18 cellular contexts compared by ENCODE assay signal in genomic region chr12:70068743-70069142, GRCh38.
DNase-seq lines count a peak whose midpoint lies in the region; ATAC-seq and TF ChIP-seq lines count a peak whose summit lies in the region.
"Had no signal": no experiment of that assay in that cellular context is flagged by ENCODE, and none has a peak within 500 bp of the region (broad histone marks: within the 10 kb centered on the region; RNA-seq: fewer than 3 reads in every experiment).

No MANE protein-coding gene starts in this region.

- peak overlapping the region; percentile 40 for H3K4me2 ChIP-seq in Karpas-422 (ENCODE audit: low read depth, low read length, poor library complexity, severe bottlenecking)
- H3K4me2 ChIP-seq in OCI-LY1 (ENCODE audit: low read length) = peak overlapping the region; percentile 5; the same call in 1 of the 2 replicates
- no peak overlapping the region for H3K4me2 ChIP-seq in mesendoderm (ENCODE audit: low read length)
- H3K4me2 ChIP-seq: A549 had no signal

- H3K27me3 ChIP-seq in Karpas-422 (ENCODE audit: low read length) (no peaks in the 10 kb centered on the region), OCI-LY1 (ENCODE audit: insufficient read depth, low read length) (no peaks in the 10 kb centered on the region), mesendoderm (ENCODE audit: insufficient read depth, low read length, poor library complexity) (no peaks in the 10 kb centered on the region)

- H3K4me1 ChIP-seq in Karpas-422 (ENCODE audit: low read length) (peaks cover 34% of the 10 kb centered on the region), OCI-LY1 (ENCODE audit: insufficient read depth, low read length, severe bottlenecking) (peaks cover 28% of the 10 kb centered on the region), mesendoderm (ENCODE audit: control insufficient read depth, low read depth, low read length) (peaks cover 6% of the 10 kb centered on the region)
- H3K4me1 ChIP-seq: A549, Caco-2 had no signal

- H3K27ac ChIP-seq in Karpas-422 (ENCODE audit: low read length) (peak overlapping the region; percentile 81), OCI-LY1 (ENCODE audit: low read depth, low read length, poor library complexity, severe bottlenecking) (peak overlapping the region; percentile 74), mesendoderm (ENCODE audit: low read depth, low read length) (no peak overlapping the region)
- H3K27ac ChIP-seq: A549 had no signal

- no peaks in the 10 kb centered on the region for H3K79me1 ChIP-seq in mesendoderm (ENCODE audit: low read length)

- H3K9me2 ChIP-seq in Karpas-422 (replicated peaks; ENCODE audit: insufficient read depth, low read length) (no peaks in the 10 kb centered on the region), OCI-LY1 (ENCODE audit: low read depth, low read length) (no peaks in the 10 kb centered on the region)

- H3K4me3 ChIP-seq in Karpas-422 (ENCODE audit: low read length) (no peak overlapping the region), OCI-LY1 (ENCODE audit: low read depth, low read length, poor library complexity, severe bottlenecking) (no peak overlapping the region), mesendoderm (ENCODE audit: low read length) (no peak overlapping the region)
- H3K4me3 ChIP-seq: A549 had no signal

- no peaks in the 10 kb centered on the region for H3K36me3 ChIP-seq in Karpas-422 (ENCODE audit: insufficient read depth, low read length)
- no peaks in the 10 kb centered on the region for H3K36me3 ChIP-seq in OCI-LY1 (ENCODE audit: insufficient read depth, low read length)
- H3K36me3 ChIP-seq in mesendoderm (ENCODE audit: control insufficient read depth, insufficient read depth, low read length) = no peaks in the 10 kb centered on the region

- peak overlapping the region; percentile 98 for H4K5ac ChIP-seq in mesendoderm (ENCODE audit: low read length)

- H2AFZ ChIP-seq in Karpas-422 (ENCODE audit: low read length) = no peak overlapping the region
- peak overlapping the region; percentile 12; the same call in 1 of the 2 replicates for H2AFZ ChIP-seq in OCI-LY1 (ENCODE audit: low read length)

- no peak overlapping the region for H3K23ac ChIP-seq in mesendoderm (ENCODE audit: low read length)

- ATAC-seq in GM18867 (IDR thresholded peaks at IDR 0.05; ENCODE audit: unreplicated experiment) = peak; percentile 76
- ATAC-seq: A549, T-cell had no signal

- H3K79me2 ChIP-seq in Karpas-422 (ENCODE audit: low read length) = no peaks in the 10 kb centered on the region
- no peaks in the 10 kb centered on the region for H3K79me2 ChIP-seq in OCI-LY1 (ENCODE audit: insufficient read depth, low read length)
- no peaks in the 10 kb centered on the region for H3K79me2 ChIP-seq in mesendoderm (ENCODE audit: control insufficient read depth, insufficient read depth, low read length)

- peak overlapping the region; percentile 71 for H3K56ac ChIP-seq in mesendoderm (ENCODE audit: low read length)

- WGBS in mesendoderm (ENCODE audit: extremely low coverage, insufficient coverage, low lambda C conversion rate) = no CpG with 5 or more reads among the region's 2 CpGs

- H2BK5ac ChIP-seq in mesendoderm (ENCODE audit: low read length) = peak overlapping the region; percentile 98

- H2AK5ac ChIP-seq in mesendoderm (ENCODE audit: low read length) = no peak overlapping the region

- H3K9me3 ChIP-seq in Karpas-422 (ENCODE audit: low read length) (no peaks in the 10 kb centered on the region), OCI-LY1 (ENCODE audit: low read length) (no peaks in the 10 kb centered on the region)
- H3K9me3 ChIP-seq: A549, Caco-2 had no signal

- H3K9ac ChIP-seq in Karpas-422 (ENCODE audit: low read length) (no peak overlapping the region), OCI-LY1 (ENCODE audit: low read length) (no peak overlapping the region), mesendoderm (ENCODE audit: low read length) (no peak overlapping the region)

- DNase-seq in Karpas-422 (peak; percentile 87), mesendoderm (no peak), DMS53 treated with DMSO at 0.1 percent for 48 hours (lab: John Stamatoyannopoulos, UW; ENCODE audit: unreplicated experiment) (no peak), GM20000 (ENCODE audit: low spot score) (no peak), HCEC 1CT (no peak), inferior parietal cortex (ENCODE audit: extremely low spot score) (no peak)
- DNase-seq: Caco-2, DND-41, GDM1, H7, KBM-7, NCI-H1417, NCI-H2029 treated with DMSO at 0.1 percent for 48 hours, NCI-H510A treated with DMSO at 0.1 percent for 48 hours, T-cell had no signal

- TF ChIP-seq CTCF in OCI-LY1 (IDR thresholded peaks at IDR 0.05; ENCODE audit: low read length) (no peak), GM20000 (IDR thresholded peaks at IDR 0.05; ENCODE audit: extremely low read depth, missing control alignments) (no peak)

- peak overlapping the region; percentile 55 for H3K4ac ChIP-seq in mesendoderm (ENCODE audit: low read depth, low read length)

- H3K18ac ChIP-seq in mesendoderm (ENCODE audit: low read length) = peak overlapping the region; percentile 13

- peak overlapping the region; percentile 47 for H2BK120ac ChIP-seq in mesendoderm (ENCODE audit: low read depth, low read length)

- H4K20me1 ChIP-seq in Karpas-422 (ENCODE audit: insufficient read depth, low read depth, low read length) (no peaks in the 10 kb centered on the region), OCI-LY1 (ENCODE audit: insufficient read depth, low read length) (no peaks in the 10 kb centered on the region)

- no peak overlapping the region for H2BK15ac ChIP-seq in mesendoderm (replicated peaks; ENCODE audit: low read depth)

- no peak overlapping the region for H4K8ac ChIP-seq in mesendoderm (ENCODE audit: low read depth, low read length)

- H3F3A ChIP-seq in OCI-LY1 (ENCODE audit: insufficient read depth, low read length) = no peaks in the 10 kb centered on the region
